22 cellular contexts compared by ENCODE assay signal in the genomic region with DNA sequence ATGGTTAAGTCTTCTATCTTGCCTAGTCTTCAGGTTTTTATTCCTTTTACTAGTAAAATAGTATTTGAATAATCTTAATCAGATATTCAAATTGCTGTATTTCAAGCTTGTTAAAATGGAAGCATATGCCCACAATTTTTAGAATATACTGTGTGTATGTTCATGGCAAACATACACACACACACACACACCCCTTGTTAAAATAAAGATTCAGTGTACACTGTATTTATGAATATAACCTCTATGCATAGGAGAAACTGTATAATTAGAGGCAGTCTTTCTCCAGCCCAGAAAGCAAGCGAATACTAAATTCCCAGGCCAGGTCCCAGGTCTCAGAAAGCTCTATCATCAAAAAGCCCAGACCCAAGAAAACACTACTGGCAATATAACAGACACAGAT. TPM values are rescaled to one million over a fixed set of nuclear protein-coding genes. Genes with fewer than 3 reads are reported as not detected.
DNase-seq lines count a peak whose midpoint lies in the region; ATAC-seq and TF ChIP-seq lines count a peak whose summit lies in the region.
"Had no signal": no experiment of that assay in that cellular context is flagged by ENCODE, and none has a peak within 500 bp of the region (broad histone marks: within the 10 kb centered on the region; RNA-seq: fewer than 3 reads in every experiment).

No MANE protein-coding gene starts in this region.

- peaks cover 12% of the 10 kb centered on the region for H3F3A ChIP-seq in GM23248 (ENCODE audit: insufficient read depth)

- H3K27ac Mint-ChIP-seq in activated naive CD4-positive, alpha-beta T cell treated with anti-CD3 and anti-CD28 coated beads, Interleukin-2, amount 10 ng/mL, durations not matched to agents 7 days and 5 days, result peak overlapping the region; percentile 60
- peak overlapping the region; percentile 84 for H3K27ac Mint-ChIP-seq in central memory CD8-positive, alpha-beta T cell (ENCODE audit: low read depth)
- peak overlapping the region; percentile 78 for H3K27ac Mint-ChIP-seq in stimulated activated memory B cell treated with anti-CD40 and anti-IgM and Interleukin-4, amounts not matched to agents 10 μg/mL and 1 μg/mL and 100 μg/mL, for 72 hours

- peaks cover 11% of the 10 kb centered on the region for H3K36me3 Mint-ChIP-seq in activated naive CD4-positive, alpha-beta T cell treated with anti-CD3 and anti-CD28 coated beads, Interleukin-2, amount 10 ng/mL, durations not matched to agents 7 days and 5 days
- peaks cover 10% of the 10 kb centered on the region for H3K36me3 Mint-ChIP-seq in central memory CD8-positive, alpha-beta T cell (ENCODE audit: insufficient read depth)
- no peaks in the 10 kb centered on the region for H3K36me3 Mint-ChIP-seq in stimulated activated memory B cell treated with anti-CD40 and anti-IgM and Interleukin-4, amounts not matched to agents 10 μg/mL and 1 μg/mL and 100 μg/mL, for 72 hours

- CTCF ChIA-PET in activated naive CD4-positive, alpha-beta T cell treated with anti-CD3 and anti-CD28 coated beads, Interleukin-2, amount 10 ng/mL, durations not matched to agents 7 days and 5 days (lab: Charles Lee), result interaction anchor here (1.0 kb wide), 1 partner anchor 15 kb away, joined by 3 read pairs; no protein-coding TSS in a partner anchor

- DNase-seq in activated naive CD4-positive, alpha-beta T cell treated with anti-CD3 and anti-CD28 coated beads, Interleukin-2, amount 10 ng/mL, durations not matched to agents 7 days and 5 days, result no peak
- no peak for DNase-seq in activated naive CD4-positive, alpha-beta T cell treated with Interleukin-2 at 50 U/mL for 16 hours
- DNase-seq in GM23248, result no peak
- DNase-seq in central memory CD8-positive, alpha-beta T cell (ENCODE audit: low spot score in 2 of 2), result no peak
- no peak for DNase-seq in dermis blood vessel endothelial cell
- no peak for DNase-seq in brain microvascular endothelial cell
- DNase-seq in stimulated activated CD4-positive, alpha-beta T cell treated with anti-CD3 and anti-CD28 coated beads, Interleukin-2, amount 100 ng/mL, for 48 hours, result no peak
- DNase-seq: 8988T; Calu3; DMS53; HFFc6; Kasumi-1; MM.1S; NCI-H1105; NCI-H1694 treated with DMSO at 0.1 percent for 48 hours; NCI-H226; NCI-H524 treated with DMSO at 0.1 percent for 48 hours; NK-92 treated with Interleukin-12 subunit alpha and Interleukin-12 subunit beta, amount 100 ng/mL, for 24 hours; SHP77 had no signal

- no peak overlapping the region for H3K4me3 Mint-ChIP-seq in activated naive CD4-positive, alpha-beta T cell treated with anti-CD3 and anti-CD28 coated beads, Interleukin-2, amount 10 ng/mL, durations not matched to agents 7 days and 5 days
- H3K4me3 Mint-ChIP-seq in central memory CD8-positive, alpha-beta T cell, result peak overlapping the region; percentile 50
- H3K4me3 Mint-ChIP-seq in stimulated activated memory B cell treated with anti-CD40 and anti-IgM and Interleukin-4, amounts not matched to agents 10 μg/mL and 1 μg/mL and 100 μg/mL, for 72 hours, result no peak overlapping the region

- TF ChIP-seq CTCF in brain microvascular endothelial cell (IDR thresholded peaks at IDR 0.05; ENCODE audit: low read depth, low read length, missing control alignments), result no peak

- no peaks in the 10 kb centered on the region for H4K20me1 ChIP-seq in GM23248 (ENCODE audit: insufficient read depth)

- H3K4me2 ChIP-seq in GM23248 (ENCODE audit: unreplicated experiment), result no peak overlapping the region

- peaks cover 98% of the 10 kb centered on the region for H3K79me2 ChIP-seq in GM23248 (ENCODE audit: insufficient read depth)

- H3K27ac ChIP-seq in GM23248 (peak overlapping the region; percentile 21; the same call in 1 of the 2 replicates), brain microvascular endothelial cell (no peak overlapping the region)
- H3K27ac ChIP-seq: C4-2B had no signal

- no peak overlapping the region for H3K9ac ChIP-seq in GM23248

- H3K27me3 Mint-ChIP-seq in activated naive CD4-positive, alpha-beta T cell treated with anti-CD3 and anti-CD28 coated beads, Interleukin-2, amount 10 ng/mL, durations not matched to agents 7 days and 5 days, result no peaks in the 10 kb centered on the region
- no peaks in the 10 kb centered on the region for H3K27me3 Mint-ChIP-seq in central memory CD8-positive, alpha-beta T cell
- no peaks in the 10 kb centered on the region for H3K27me3 Mint-ChIP-seq in stimulated activated memory B cell treated with anti-CD40 and anti-IgM and Interleukin-4, amounts not matched to agents 10 μg/mL and 1 μg/mL and 100 μg/mL, for 72 hours

- H2AFZ ChIP-seq in GM23248, result no peak overlapping the region

- H3K9me3 ChIP-seq in GM23248 (ENCODE audit: low read depth), result no peaks in the 10 kb centered on the region

- WGBS in GM23248 (ENCODE audit: low coverage in 1 of 2, low lambda C conversion rate in 2 of 2, missing lambda C conversion rate in 2 of 2), 2 experiments, result 97 to 100% methylated on average over 1 of the region's 1 CpG

- H3K36me3 ChIP-seq in GM23248 (ENCODE audit: low read depth) (no peaks in the 10 kb centered on the region), brain microvascular endothelial cell (replicated peaks) (no peaks in the 10 kb centered on the region)

- in situ Hi-C loops in GM23248 (cut with MboI) (no loop called here), brain microvascular endothelial cell (cut with HindIII; ENCODE audit: low pct_ligation_motif_present, low sequenced_read_pairs) (no loop called here)

- H3K9me3 Mint-ChIP-seq in activated naive CD4-positive, alpha-beta T cell treated with anti-CD3 and anti-CD28 coated beads, Interleukin-2, amount 10 ng/mL, durations not matched to agents 7 days and 5 days, result no peaks in the 10 kb centered on the region
- no peaks in the 10 kb centered on the region for H3K9me3 Mint-ChIP-seq in central memory CD8-positive, alpha-beta T cell
- no peaks in the 10 kb centered on the region for H3K9me3 Mint-ChIP-seq in stimulated activated memory B cell treated with anti-CD40 and anti-IgM and Interleukin-4, amounts not matched to agents 10 μg/mL and 1 μg/mL and 100 μg/mL, for 72 hours
- H3K9me3 Mint-ChIP-seq: HFFc6 had no signal

- ATAC-seq in central memory CD8-positive, alpha-beta T cell (replicated peaks; ENCODE audit: extremely low read depth, poor library complexity, severe bottlenecking), result no peak
- no peak for ATAC-seq in stimulated activated memory B cell treated with anti-CD40 and anti-IgM and Interleukin-4, amounts not matched to agents 10 μg/mL and 1 μg/mL and 100 μg/mL, for 72 hours
- ATAC-seq: SK-N-SH treated with all-trans-retinoic acid at 6 μM for 48 hours had no signal

- peaks cover 38% of the 10 kb centered on the region for H3K4me1 ChIP-seq in GM23248 (ENCODE audit: insufficient read depth)

- no peaks in the 10 kb centered on the region for H3K9me2 ChIP-seq in GM23248 (ENCODE audit: insufficient read depth)

- no peak overlapping the region for H3K4me3 ChIP-seq in GM23248
- H3K4me3 ChIP-seq in brain microvascular endothelial cell (ENCODE audit: low read depth, low read length), result no peak overlapping the region

- no peaks in the 10 kb centered on the region for H3K27me3 ChIP-seq in GM23248 (replicated peaks; ENCODE audit: insufficient read depth)
- no peaks in the 10 kb centered on the region for H3K27me3 ChIP-seq in brain microvascular endothelial cell (replicated peaks)

- peaks cover 29% of the 10 kb centered on the region for H3K4me1 Mint-ChIP-seq in activated naive CD4-positive, alpha-beta T cell treated with anti-CD3 and anti-CD28 coated beads, Interleukin-2, amount 10 ng/mL, durations not matched to agents 7 days and 5 days
- peaks cover 91% of the 10 kb centered on the region for H3K4me1 Mint-ChIP-seq in central memory CD8-positive, alpha-beta T cell
- peaks cover 90% of the 10 kb centered on the region for H3K4me1 Mint-ChIP-seq in stimulated activated memory B cell treated with anti-CD40 and anti-IgM and Interleukin-4, amounts not matched to agents 10 μg/mL and 1 μg/mL and 100 μg/mL, for 72 hours

RNA-seq across cellular contexts. Expression of gene JAK1, which starts 57.8 kb away (rescaled TPM):
- 115 and 124 TPM in 2 replicates for total RNA-seq in GM23248 (2014; rRNA removed; shearing (Covaris generic))
- polyA plus RNA-seq in GM23248 (2016; fragmentation: Nextera tagmentation; extraction: Ambion mirVana), result 90.6 and 90.8 TPM in 2 replicates
- 254 and 314 TPM in 2 replicates for total RNA-seq in dermis blood vessel endothelial cell
